In genomic region chr9:125732562-125732961, GRCh38 we compare ENCODE assay signal across 18 cellular contexts. TPM values are rescaled to one million over a fixed set of nuclear protein-coding genes. Genes with fewer than 3 reads are reported as not detected.
DNase-seq lines count a peak whose midpoint lies in the region; ATAC-seq and TF ChIP-seq lines count a peak whose summit lies in the region.
"Had no signal": no experiment of that assay in that cellular context is flagged by ENCODE, and none has a peak within 500 bp of the region (broad histone marks: within the 10 kb centered on the region; RNA-seq: fewer than 3 reads in every experiment).

No MANE protein-coding gene starts in this region.

- no peak for ATAC-seq in esophagus mucosa
- ATAC-seq in activated T-cell treated with anti-CD3 and anti-CD28 coated beads, Interleukin-2, amount 50 U/mL, for 72 hours (replicated peaks in 1 of 2): no peak
- ATAC-seq: activated CD8-positive, alpha-beta T cell treated with anti-CD3 and anti-CD28 coated beads for 36 hours had no signal

- no peak overlapping the region for H3K4me2 ChIP-seq in osteoblast (ENCODE audit: insufficient read depth, low read length)

- H3K36me3 Mint-ChIP-seq in endothelial cell (ENCODE audit: low read depth, unreplicated experiment): no peaks in the 10 kb centered on the region
- no peaks in the 10 kb centered on the region for H3K36me3 Mint-ChIP-seq in activated T-cell treated with anti-CD3 and anti-CD28 coated beads, Interleukin-2, amount 50 U/mL, for 72 hours (ENCODE audit: insufficient read depth in 2 of 2)
- H3K36me3 Mint-ChIP-seq: naive B cell had no signal

- TF ChIP-seq CTCF in endothelial cell (IDR thresholded peaks at IDR 0.05; ENCODE audit: unreplicated experiment) (no peak), osteoblast (IDR thresholded peaks at IDR 0.05; ENCODE audit: extremely low read depth, low read depth, low read length) (no peak), transverse colon (IDR thresholded peaks at IDR 0.05) (no peak)

- H3K27me3 ChIP-seq in osteoblast (ENCODE audit: insufficient read depth, low read length) (peaks cover 13% of the 10 kb centered on the region), transverse colon (no peaks in the 10 kb centered on the region)
- H3K27me3 ChIP-seq: Peyer's patch, upper lobe of left lung had no signal

- peaks cover 3% of the 10 kb centered on the region for H3K4me1 Mint-ChIP-seq in endothelial cell (ENCODE audit: unreplicated experiment)
- no peaks in the 10 kb centered on the region for H3K4me1 Mint-ChIP-seq in activated T-cell treated with anti-CD3 and anti-CD28 coated beads, Interleukin-2, amount 50 U/mL, for 72 hours (ENCODE audit: low read depth)
- H3K4me1 Mint-ChIP-seq: naive B cell had no signal

- intact Hi-C loops in transverse colon (cut with DNase I; ENCODE audit: low total_unique reads): no loop called here

- H3K4me3 ChIP-seq in osteoblast (ENCODE audit: insufficient read depth, low read length): no peak overlapping the region
- no peak overlapping the region for H3K4me3 ChIP-seq in transverse colon
- H3K4me3 ChIP-seq: Peyer's patch, upper lobe of left lung had no signal

- no peak overlapping the region for H3K4me3 Mint-ChIP-seq in endothelial cell (ENCODE audit: unreplicated experiment)
- no peak overlapping the region for H3K4me3 Mint-ChIP-seq in activated T-cell treated with anti-CD3 and anti-CD28 coated beads, Interleukin-2, amount 50 U/mL, for 72 hours
- H3K4me3 Mint-ChIP-seq: activated CD8-positive, alpha-beta T cell treated with anti-CD3 and anti-CD28 coated beads for 36 hours; activated T-helper 1 cell treated with anti-CD3 and anti-CD28 coated beads, Interleukin-12 subunit alpha, Interleukin-12 subunit beta, Interleukin-2, Interleukin-4 antibody, amounts not matched to agents 30 ng/mL and 10 ng/mL and 1 ng/mL, durations not matched to agents 14 hours and 24 hours and 36 hours; naive B cell had no signal

- H2AFZ ChIP-seq in osteoblast (ENCODE audit: low read length): no peak overlapping the region

- H4K20me1 ChIP-seq in osteoblast (ENCODE audit: insufficient read depth, low read length): no peaks in the 10 kb centered on the region

- in situ Hi-C loops in transverse colon (cut with MboI; ENCODE audit: low pct_ligation_motif_present in 1 of 4, low pct_unique_long_range_greater_than_20kb in 1 of 4, low sequenced_read_pairs in 3 of 4): no loop called here

- H3K4me1 ChIP-seq in osteoblast (ENCODE audit: insufficient read depth, low read length): no peaks in the 10 kb centered on the region
- no peaks in the 10 kb centered on the region for H3K4me1 ChIP-seq in transverse colon
- H3K4me1 ChIP-seq: Peyer's patch, upper lobe of left lung had no signal

- H3K36me3 ChIP-seq in osteoblast (ENCODE audit: insufficient read depth, low read length) (no peaks in the 10 kb centered on the region), transverse colon (no peaks in the 10 kb centered on the region)
- H3K36me3 ChIP-seq: Peyer's patch, upper lobe of left lung had no signal

- H3K27ac Mint-ChIP-seq in endothelial cell (ENCODE audit: unreplicated experiment): no peak overlapping the region
- H3K27ac Mint-ChIP-seq in activated T-cell treated with anti-CD3 and anti-CD28 coated beads, Interleukin-2, amount 50 U/mL, for 72 hours: no peak overlapping the region
- H3K27ac Mint-ChIP-seq: activated CD8-positive, alpha-beta T cell treated with anti-CD3 and anti-CD28 coated beads for 36 hours; activated T-helper 1 cell treated with anti-CD3 and anti-CD28 coated beads, Interleukin-12 subunit alpha, Interleukin-12 subunit beta, Interleukin-2, Interleukin-4 antibody, amounts not matched to agents 30 ng/mL and 10 ng/mL and 1 ng/mL, durations not matched to agents 14 hours and 24 hours and 36 hours; naive B cell had no signal

- TF ChIP-seq POLR2A in transverse colon (IDR thresholded peaks at IDR 0.05): no peak

- H3K9me3 Mint-ChIP-seq in endothelial cell (ENCODE audit: unreplicated experiment): no peaks in the 10 kb centered on the region
- H3K9me3 Mint-ChIP-seq in activated T-cell treated with anti-CD3 and anti-CD28 coated beads, Interleukin-2, amount 50 U/mL, for 72 hours: no peaks in the 10 kb centered on the region
- H3K9me3 Mint-ChIP-seq: activated CD8-positive, alpha-beta T cell treated with anti-CD3 and anti-CD28 coated beads for 36 hours; activated T-helper 1 cell treated with anti-CD3 and anti-CD28 coated beads, Interleukin-12 subunit alpha, Interleukin-12 subunit beta, Interleukin-2, Interleukin-4 antibody, amounts not matched to agents 30 ng/mL and 10 ng/mL and 1 ng/mL, durations not matched to agents 14 hours and 24 hours and 36 hours; naive B cell had no signal

- WGBS in transverse colon (ENCODE audit: low coverage in 1 of 2), 2 donors: 80 to 89% methylated on average over 1 to 2 of the region's 2 CpGs

- no peak for TF ChIP-seq EP300 in transverse colon (IDR thresholded peaks at IDR 0.05; ENCODE audit: low read depth)

- DNase-seq in NCI-H2196 treated with DMSO at 0.1 percent for 48 hours (lab: John Stamatoyannopoulos, UW; ENCODE audit: unreplicated experiment) (peak; percentile 12), NCI-H2196 (lab: John Stamatoyannopoulos, UW; ENCODE audit: unreplicated experiment) (no peak), OCI-M1 (lab: John Stamatoyannopoulos, UW) (peak; percentile 19), endothelial cell (ENCODE audit: low spot score) (peak; percentile 24), osteoblast (ENCODE audit: insufficient read length, low spot score, missing footprints) (peak; percentile 26), transverse colon (no peak)
- DNase-seq in activated T-cell treated with anti-CD3 and anti-CD28 coated beads, Interleukin-2, amount 50 U/mL, for 72 hours: no peak
- DNase-seq: activated CD8-positive, alpha-beta T cell treated with anti-CD3 and anti-CD28 coated beads for 36 hours; caudate nucleus; DMS153; effector CD8-positive, alpha-beta T cell; naive B cell; NCI-H1694; Peyer's patch; stimulated activated naive CD4-positive, alpha-beta T cell treated with Interleukin-2 at 50 U/mL for 16 hours; upper lobe of left lung had no signal

- H3K27me3 Mint-ChIP-seq in endothelial cell (ENCODE audit: unreplicated experiment): no peaks in the 10 kb centered on the region
- H3K27me3 Mint-ChIP-seq in activated T-cell treated with anti-CD3 and anti-CD28 coated beads, Interleukin-2, amount 50 U/mL, for 72 hours (ENCODE audit: low read depth): peaks cover 4% of the 10 kb centered on the region
- H3K27me3 Mint-ChIP-seq: activated CD8-positive, alpha-beta T cell treated with anti-CD3 and anti-CD28 coated beads for 36 hours had no signal

- no peaks in the 10 kb centered on the region for H3K79me2 ChIP-seq in osteoblast (ENCODE audit: insufficient read depth, low read length)

- H3K9me3 ChIP-seq in osteoblast (ENCODE audit: low read depth, low read length) (no peaks in the 10 kb centered on the region), transverse colon (no peaks in the 10 kb centered on the region)
- H3K9me3 ChIP-seq: Peyer's patch, upper lobe of left lung had no signal

- no peak overlapping the region for H3K27ac ChIP-seq in osteoblast (ENCODE audit: low read depth, low read length)
- H3K27ac ChIP-seq in transverse colon: no peak overlapping the region
- H3K27ac ChIP-seq: Peyer's patch, upper lobe of left lung had no signal

RNA-seq across cellular contexts. Expression of gene PBX3, which starts 14.6 kb away (rescaled TPM):
- total RNA-seq in endothelial cell (ENCODE audit: unreplicated experiment) (37.6 TPM), osteoblast (34.7 and 38.0 TPM in 2 replicates), transverse colon (10 to 100 TPM; 16.4 to 70.3 (median 20.4) TPM), esophagus mucosa (13.8 TPM)
- total RNA-seq in activated T-cell treated with anti-CD3 and anti-CD28 coated beads, Interleukin-2, amount 50 U/mL, for 72 hours: 10 to 100 TPM; 19.7 to 20.6 TPM

RNA-seq across cellular contexts. Expression of gene MAPKAP1, which starts 25.6 kb away (rescaled TPM):
- total RNA-seq in endothelial cell (ENCODE audit: unreplicated experiment) (74.6 TPM), osteoblast (72.4 and 75.4 TPM in 2 replicates), transverse colon (10 to 100 TPM; 59.8 to 83.4 (median 71.2) TPM), esophagus mucosa (57.1 TPM)
- total RNA-seq in activated T-cell treated with anti-CD3 and anti-CD28 coated beads, Interleukin-2, amount 50 U/mL, for 72 hours: 10 to 100 TPM; 42.1 to 42.8 TPM

Comparison
In these comparisons a context has a peak if more than half of its experiments do, and no peak if none do; other contexts are left out.
1. DNase-seq: peak in NCI-H2196 treated with DMSO at 0.1 percent for 48 hours (single experiment), OCI-M1 (single experiment), endothelial cell (single experiment) and osteoblast (single experiment); none in NCI-H2196 (single experiment), transverse colon (single experiment) and activated T-cell treated with anti-CD3 and anti-CD28 coated beads, Interleukin-2, amount 50 U/mL, for 72 hours (0 of 2).